In genomic region chr4:176964116-176964691, GRCh38 we compare ENCODE assay signal across 12 cellular contexts.
DNase-seq lines count a peak whose midpoint lies in the region; ATAC-seq and TF ChIP-seq lines count a peak whose summit lies in the region.
"Had no signal": no experiment of that assay in that cellular context is flagged by ENCODE, and none has a peak within 500 bp of the region (broad histone marks: within the 10 kb centered on the region; RNA-seq: fewer than 3 reads in every experiment).

No MANE protein-coding gene starts in this region.

- TF ChIP-seq CTCF in epithelial cell of esophagus (IDR thresholded peaks at IDR 0.05; ENCODE audit: insufficient read depth, low read depth, low read length, missing control alignments), result peak; percentile 62

- no peak for ATAC-seq in GM21423 (IDR thresholded peaks at IDR 0.05; ENCODE audit: unreplicated experiment)
- ATAC-seq: gastrocnemius medialis had no signal

- H3K4me3 ChIP-seq in epithelial cell of esophagus (ENCODE audit: low read length), result no peak overlapping the region
- H3K4me3 ChIP-seq: gastrocnemius medialis had no signal

- DNase-seq in CD1c-positive myeloid dendritic cell (ENCODE audit: extremely low spot score) (peak; percentile 21), H4 (ENCODE audit: low spot score) (peak; percentile 13), NOMO-1 treated with dmso at 0.1 percent for 144 hours (lab: John Stamatoyannopoulos, UW; ENCODE audit: unreplicated experiment) (peak; percentile 47), epithelial cell of esophagus (ENCODE audit: low read depth) (peak; percentile 59), NCI-H146 (lab: John Stamatoyannopoulos, UW) (no peak), kidney glomerular epithelial cell (lab: John Stamatoyannopoulos, UW) (no peak)
- DNase-seq in activated effector memory CD4-positive, alpha-beta T cell treated with Interleukin-2 at 50 U/mL for 16 hours, result no peak
- DNase-seq: activated naive CD4-positive, alpha-beta T cell treated with Interleukin-2 at 50 U/mL for 16 hours; DMS153; gastrocnemius medialis; nucleus accumbens had no signal

Comparison
In these comparisons a context has a peak if more than half of its experiments do, and no peak if none do; other contexts are left out.
1. DNase-seq: peak in CD1c-positive myeloid dendritic cell (single experiment), H4 (single experiment), NOMO-1 treated with dmso at 0.1 percent for 144 hours (single experiment) and epithelial cell of esophagus (single experiment); none in NCI-H146 (single experiment), activated effector memory CD4-positive, alpha-beta T cell treated with Interleukin-2 at 50 U/mL for 16 hours (single experiment) and kidney glomerular epithelial cell (single experiment).